1 cellular context compared by ENCODE assay signal in genomic region chr7:46675456-46675855, GRCh38.
TF ChIP-seq lines count a peak whose summit lies in the region.

No MANE protein-coding gene starts in this region.

TF ChIP-seq in H1, 55 proteins besides CTCF, POLR2A, EP300 and RAD21:
- TF ChIP-seq ZNF274 (IDR thresholded peaks at IDR 0.05; ENCODE audit: borderline replicate concordance, extremely low read depth, low read length) (no peak), RBBP5 (IDR thresholded peaks at IDR 0.05; ENCODE audit: borderline replicate concordance, low read depth, low read length) (no peak), ASH2L (IDR thresholded peaks at IDR 0.05; ENCODE audit: low read length) (no peak), CHD7 (IDR thresholded peaks at IDR 0.05; ENCODE audit: insufficient replicate concordance, low read length) (no peak), SP2 (IDR thresholded peaks at IDR 0.05; ENCODE audit: low read length) (no peak), TEAD4 (IDR thresholded peaks at IDR 0.05; ENCODE audit: low read depth, low read length) (no peak), TCF12 (IDR thresholded peaks at IDR 0.05; ENCODE audit: low read depth, low read length) (no peak), BRCA1 (IDR thresholded peaks at IDR 0.05; ENCODE audit: low read depth, low read length) (no peak), CREB1 (IDR thresholded peaks at IDR 0.05) (no peak), TBP (IDR thresholded peaks at IDR 0.05; ENCODE audit: low read depth, low read length) (no peak), SP1 (IDR thresholded peaks at IDR 0.05; ENCODE audit: low read depth, low read length) (no peak), JUN (IDR thresholded peaks at IDR 0.05; ENCODE audit: low read depth, low read length) (no peak)
